In the genomic region with DNA sequence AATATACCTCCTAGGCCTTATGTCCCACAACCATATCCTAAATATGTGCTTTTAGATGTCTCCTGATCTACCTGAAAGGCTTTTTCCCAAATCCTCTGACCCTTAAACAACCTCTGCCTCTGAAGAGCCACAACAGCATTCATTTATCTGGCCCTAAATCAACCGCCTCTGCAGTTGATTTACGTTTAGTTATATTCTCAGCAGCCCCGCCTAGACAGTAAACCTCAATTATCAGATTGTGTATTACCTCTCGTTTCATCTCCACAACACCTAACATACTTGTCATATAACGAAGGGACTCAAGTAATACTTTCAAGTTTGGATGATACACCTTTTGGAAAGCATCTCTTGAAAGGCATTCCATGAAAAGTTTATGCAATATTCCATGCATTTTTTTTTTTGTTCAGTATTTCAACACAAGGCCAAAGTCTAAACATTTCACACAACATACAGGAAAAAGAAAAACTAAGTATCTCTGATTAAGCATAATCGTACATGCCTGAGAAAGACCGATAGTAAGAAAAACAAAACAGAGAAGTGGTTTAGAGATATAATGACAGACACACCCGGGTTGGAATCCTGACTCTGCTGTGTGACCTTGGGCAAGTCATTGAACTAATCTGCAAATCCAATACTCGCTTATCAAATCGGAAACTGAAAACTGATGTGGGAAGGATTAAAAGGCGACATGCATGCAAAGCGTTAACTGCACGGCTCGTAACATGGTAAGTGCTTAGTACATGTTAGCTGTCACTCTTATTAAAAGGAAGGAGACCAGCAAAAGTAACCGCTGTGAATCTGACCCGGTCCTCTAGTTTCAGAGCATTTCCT, we compare ENCODE assay signal across 8 cellular contexts. TPM values are rescaled to one million over a fixed set of nuclear protein-coding genes. Genes with fewer than 3 reads are reported as not detected.
DNase-seq lines count a peak whose midpoint lies in the region; TF ChIP-seq lines count a peak whose summit lies in the region.

No MANE protein-coding gene starts in this region.

- H3K27me3 ChIP-seq in SJCRH30, result no peaks in the 10 kb centered on the region

- DNase-seq in activated naive CD4-positive, alpha-beta T cell treated with Interleukin-2 at 50 U/mL for 16 hours, result no peak
- DNase-seq in SJCRH30, result no peak
- no peak for DNase-seq in foreskin fibroblast
- no peak for DNase-seq in NCI-H2029 (lab: John Stamatoyannopoulos, UW)
- DNase-seq in occipital lobe (lab: John Stamatoyannopoulos, UW), result no peak
- DNase-seq in NCI-H446 treated with DMSO at 0.1 percent for 48 hours (lab: John Stamatoyannopoulos, UW), result no peak

- peak overlapping the region; percentile 92 for H3K27ac Mint-ChIP-seq in activated naive CD4-positive, alpha-beta T cell treated with anti-CD3 and anti-CD28 coated beads, Interleukin-2, amount 50 U/mL, for 24 hours

- H3K36me3 Mint-ChIP-seq in activated naive CD4-positive, alpha-beta T cell treated with anti-CD3 and anti-CD28 coated beads, Interleukin-2, amount 50 U/mL, for 24 hours, result peaks cover 10% of the 10 kb centered on the region

- no peak for TF ChIP-seq CTCF in foreskin fibroblast (IDR thresholded peaks at IDR 0.05; ENCODE audit: low read depth, low read length)

- no peaks in the 10 kb centered on the region for H3K27me3 Mint-ChIP-seq in activated naive CD4-positive, alpha-beta T cell treated with anti-CD3 and anti-CD28 coated beads, Interleukin-2, amount 50 U/mL, for 24 hours

- H3K9me3 Mint-ChIP-seq in activated naive CD4-positive, alpha-beta T cell treated with anti-CD3 and anti-CD28 coated beads, Interleukin-2, amount 50 U/mL, for 24 hours, result no peaks in the 10 kb centered on the region

- H3K27ac ChIP-seq in SJCRH30 (peak overlapping the region; percentile 51), skin epidermis (peak overlapping the region; percentile 58 to 95 (median 86))

- H3K4me1 Mint-ChIP-seq in activated naive CD4-positive, alpha-beta T cell treated with anti-CD3 and anti-CD28 coated beads, Interleukin-2, amount 50 U/mL, for 24 hours, result peaks cover 57% of the 10 kb centered on the region

- H3K4me3 Mint-ChIP-seq in activated naive CD4-positive, alpha-beta T cell treated with anti-CD3 and anti-CD28 coated beads, Interleukin-2, amount 50 U/mL, for 24 hours, result peak overlapping the region; percentile 94

- H3K9me3 ChIP-seq in SJCRH30 (replicated peaks), result no peaks in the 10 kb centered on the region

- no peaks in the 10 kb centered on the region for H3K4me1 ChIP-seq in SJCRH30

- H3K4me3 ChIP-seq in SJCRH30, result peak overlapping the region; percentile 89
- peak overlapping the region; percentile 76 to 95 for H3K4me3 ChIP-seq in foreskin fibroblast (ENCODE audit: low read depth in 1 of 2, low read length in 2 of 2)
- H3K4me3 ChIP-seq in skin epidermis, result peak overlapping the region; percentile 62 to 98 (median 93)

- peaks cover 2% of the 10 kb centered on the region; the same call in 1 of the 2 replicates for H3K36me3 ChIP-seq in SJCRH30

RNA-seq across cellular contexts. Expression of gene CRBN, which starts 0.8 kb away (rescaled TPM):
- 35.3 and 37.4 TPM in 2 replicates for total RNA-seq in SJCRH30 (2014; rRNA removed; shearing (Covaris generic))
- 187 TPM for total RNA-seq in occipital lobe

RNA-seq across cellular contexts. Expression of gene TRNT1, which starts 52.0 kb away (rescaled TPM):
- total RNA-seq in SJCRH30 (2014; rRNA removed; shearing (Covaris generic)), result 26.3 and 34.3 TPM in 2 replicates
- total RNA-seq in occipital lobe, result 56.9 TPM
